In genomic region chr6:75402296-75402695, GRCh38 we compare ENCODE assay signal across 12 cellular contexts.
DNase-seq lines count a peak whose midpoint lies in the region; ATAC-seq and TF ChIP-seq lines count a peak whose summit lies in the region.
"Had no signal": no experiment of that assay in that cellular context is flagged by ENCODE, and none has a peak within 500 bp of the region (broad histone marks: within the 10 kb centered on the region; RNA-seq: fewer than 3 reads in every experiment).

No MANE protein-coding gene starts in this region.

- H3K27me3 ChIP-seq in MM.1S (replicated peaks; ENCODE audit: insufficient read depth, low read length) (no peaks in the 10 kb centered on the region), fibroblast of lung (ENCODE audit: control insufficient read depth, insufficient read depth, low read length) (no peaks in the 10 kb centered on the region), psoas muscle (ENCODE audit: insufficient read depth in 3 of 3, low read length in 2 of 3) (no peaks in the 10 kb centered on the region), A673 (replicated peaks; ENCODE audit: insufficient read depth, low read depth, low read length, poor library complexity) (no peaks in the 10 kb centered on the region)
- H3K27me3 ChIP-seq: stomach had no signal

- DNase-seq in GM04503 (ENCODE audit: low read depth) = peak; percentile 61
- DNase-seq in MM.1S = peak; percentile 60
- peak; percentile 57 to 87 for DNase-seq in fibroblast of lung (ENCODE audit: low read depth in 2 of 2)
- peak; percentile 32 to 79 for DNase-seq in psoas muscle
- DNase-seq in KBM-7 = no peak
- DNase-seq in A673 (ENCODE audit: low spot score) = no peak
- no peak for DNase-seq in NCI-H146 (lab: John Stamatoyannopoulos, UW)
- DNase-seq: activated CD8-positive, alpha-beta memory T cell treated with anti-CD3 and anti-CD28 coated beads, Interleukin-2, amount 50 U/mL, for 48 hours; Calu3; NCI-H1092 treated with DMSO at 0.1 percent for 48 hours; stomach had no signal

- peaks cover 3% of the 10 kb centered on the region; the same call in 1 of the 2 replicates for H3F3A ChIP-seq in MM.1S (ENCODE audit: insufficient read depth, low read length)

- intact Hi-C loops in psoas muscle (cut with DNase I) = no loop called here
- intact Hi-C loops in A673 (cut with micrococcal nuclease; ENCODE audit: unreplicated experiment) = no loop called here

- H4K20me1 ChIP-seq in MM.1S (ENCODE audit: insufficient read depth, low read length) (no peaks in the 10 kb centered on the region), fibroblast of lung (ENCODE audit: control insufficient read depth, extremely low read depth, insufficient read depth, low read length) (no peaks in the 10 kb centered on the region)

- H3K9me3 ChIP-seq in MM.1S (replicated peaks; ENCODE audit: insufficient read depth, low read length) (no peaks in the 10 kb centered on the region), fibroblast of lung (ENCODE audit: control insufficient read depth, insufficient read depth, low read depth, low read length) (no peaks in the 10 kb centered on the region), psoas muscle (no peaks in the 10 kb centered on the region), A673 (ENCODE audit: low read depth, low read length, poor library complexity, severe bottlenecking) (no peaks in the 10 kb centered on the region)
- H3K9me3 ChIP-seq: stomach had no signal

- BruUV-seq in A673 (replicated peaks; lab: Mats Ljungman, UMichigan) = no TSS peak

- H3K36me3 ChIP-seq in MM.1S (replicated peaks; ENCODE audit: insufficient read depth, low read length) (no peaks in the 10 kb centered on the region), fibroblast of lung (ENCODE audit: control insufficient read depth, insufficient read depth, low read length) (no peaks in the 10 kb centered on the region), psoas muscle (ENCODE audit: insufficient read depth in 1 of 2, low read depth in 1 of 2) (no peaks in the 10 kb centered on the region), A673 (ENCODE audit: insufficient read depth, low read length, poor library complexity, severe bottlenecking) (no peaks in the 10 kb centered on the region)
- H3K36me3 ChIP-seq: stomach had no signal

- H2AFZ ChIP-seq in MM.1S (ENCODE audit: low read length) (peak overlapping the region; percentile 14), fibroblast of lung (ENCODE audit: low read length) (no peak overlapping the region)

- WGBS in psoas muscle, 3 donors = 7 to 11% (median 10%) methylated on average over 3 of the region's 3 CpGs

- no peaks in the 10 kb centered on the region for H3K79me2 ChIP-seq in MM.1S (ENCODE audit: low read length)
- no peaks in the 10 kb centered on the region for H3K79me2 ChIP-seq in fibroblast of lung (ENCODE audit: control insufficient read depth, insufficient read depth, low read length)

- no peak overlapping the region for H3K4me3 ChIP-seq in MM.1S (ENCODE audit: low read length)
- no peak overlapping the region for H3K4me3 ChIP-seq in fibroblast of lung (replicated peaks in 1 of 4; ENCODE audit: control extremely low read depth in 1 of 4, insufficient read depth in 1 of 4, low read depth in 3 of 4, low read length in 4 of 4)
- peak overlapping the region; percentile 43 for H3K4me3 ChIP-seq in psoas muscle
- H3K4me3 ChIP-seq in A673 (ENCODE audit: low read depth, low read length, poor library complexity, severe bottlenecking) = no peak overlapping the region
- H3K4me3 ChIP-seq: stomach had no signal

- H3K9ac ChIP-seq in MM.1S (ENCODE audit: low read length) (no peak overlapping the region), fibroblast of lung (ENCODE audit: insufficient read depth, low read length) (no peak overlapping the region)

- in situ Hi-C loops in KBM-7 (cut with MboI; ENCODE audit: low pct_unique_long_range_greater_than_20kb, low sequenced_read_pairs) = no loop called here

- ATAC-seq in psoas muscle = peak; percentile 93 to 97 (median 95)
- ATAC-seq in HG02678 (IDR thresholded peaks at IDR 0.05; ENCODE audit: unreplicated experiment) = no peak

- POLR2A ChIA-PET in A673 (lab: Charles Lee; ENCODE audit: low non-redundant PET) = no interaction called here

- TF ChIP-seq CTCF in MM.1S (IDR thresholded peaks at IDR 0.05; ENCODE audit: low read length) (no peak), fibroblast of lung (conservative IDR thresholded peaks at IDR 0.05 in 1 of 2, IDR thresholded peaks at IDR 0.05 in 1 of 2; ENCODE audit: low read depth in 1 of 2, low read length in 2 of 2) (no peak), psoas muscle (IDR thresholded peaks at IDR 0.05) (no peak), A673 (conservative IDR thresholded peaks at IDR 0.05; ENCODE audit: low read depth, low read length) (no peak)

- H3K9me2 ChIP-seq in MM.1S (replicated peaks; ENCODE audit: insufficient read depth, low read length) = no peaks in the 10 kb centered on the region

- CTCF ChIA-PET in A673 (lab: Charles Lee) = no interaction called here

- H3K27ac ChIP-seq in MM.1S (ENCODE audit: low read length) = peak overlapping the region; percentile 17; the same call in 1 of the 2 replicates
- no peak overlapping the region for H3K27ac ChIP-seq in fibroblast of lung (ENCODE audit: insufficient read depth, low read length)
- H3K27ac ChIP-seq in psoas muscle = peak overlapping the region; percentile 79
- no peak overlapping the region for H3K27ac ChIP-seq in A673 (ENCODE audit: low read depth, low read length, poor library complexity, severe bottlenecking)
- H3K27ac ChIP-seq: stomach had no signal

- H3K4me2 ChIP-seq in MM.1S (ENCODE audit: low read depth, low read length) (peak overlapping the region; percentile 33), fibroblast of lung (ENCODE audit: extremely low read depth, insufficient read depth, low read length) (peak overlapping the region; percentile 2)

- H3K4me1 ChIP-seq in MM.1S (ENCODE audit: low read length) (peaks cover 18% of the 10 kb centered on the region), fibroblast of lung (ENCODE audit: control insufficient read depth, extremely low read depth, insufficient read depth, low read length) (peaks cover 13% of the 10 kb centered on the region), psoas muscle (peaks cover 81% of the 10 kb centered on the region), A673 (ENCODE audit: insufficient read depth, low read length, poor library complexity, severe bottlenecking) (no peaks in the 10 kb centered on the region)

Comparison
In these comparisons a context has a peak if more than half of its experiments do, and no peak if none do; other contexts are left out.
1. DNase-seq: peak in GM04503 (single experiment), MM.1S (single experiment), fibroblast of lung (2 of 2) and psoas muscle (2 of 2); none in KBM-7 (single experiment), A673 (single experiment) and NCI-H146 (single experiment).
2. H3K27ac ChIP-seq: peak in MM.1S (single experiment) and psoas muscle (single experiment); none in fibroblast of lung (single experiment) and A673 (single experiment).